8 cellular contexts compared by ENCODE assay signal in the genomic region with DNA sequence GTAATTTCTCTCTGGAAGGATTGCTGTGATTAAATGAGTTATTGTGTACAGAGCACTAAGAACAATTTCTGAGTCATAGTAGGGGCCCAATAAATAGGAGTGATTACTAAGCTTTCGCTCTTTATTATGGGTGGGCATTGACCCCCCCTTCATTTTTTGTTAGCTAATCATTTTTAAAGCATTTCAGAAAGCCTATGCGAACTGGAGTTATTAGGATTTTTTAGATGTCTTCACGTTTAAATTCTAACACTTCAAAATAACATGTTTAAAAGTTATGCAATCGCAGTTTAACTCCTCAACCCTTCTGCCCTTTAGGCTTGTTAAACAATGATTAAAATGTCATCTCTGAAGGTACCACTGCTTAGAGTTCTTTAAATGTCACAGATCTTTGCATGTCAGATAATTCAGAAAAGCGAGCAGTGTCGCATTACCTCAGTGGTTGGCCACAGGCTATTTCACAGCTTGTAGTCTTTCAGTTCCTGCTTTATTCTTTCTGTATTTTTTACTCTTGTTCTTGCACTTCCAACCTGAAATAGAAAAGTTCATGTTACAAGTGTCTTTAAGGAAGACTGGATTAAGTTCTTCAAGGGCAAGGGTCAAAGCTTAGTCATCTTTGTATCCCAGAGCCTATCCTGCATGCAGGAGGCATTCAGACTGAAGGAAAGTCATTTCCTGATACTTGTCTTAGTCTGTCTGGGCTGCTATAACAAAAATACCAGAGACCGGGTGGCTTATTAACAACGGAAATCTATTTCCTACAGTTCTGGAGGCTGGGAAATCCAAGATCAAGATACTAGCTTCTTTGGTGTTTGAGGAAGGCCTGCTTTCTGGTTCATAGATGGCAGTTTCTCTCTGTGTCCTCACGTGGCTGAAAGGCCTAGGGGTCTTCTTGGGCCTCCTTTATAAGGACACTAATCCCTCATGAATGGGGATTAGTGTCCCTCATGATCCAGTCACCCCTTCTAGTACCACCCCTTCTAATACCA.
DNase-seq lines count a peak whose midpoint lies in the region; ATAC-seq and TF ChIP-seq lines count a peak whose summit lies in the region.

No MANE protein-coding gene starts in this region.

- peak overlapping the region; percentile 53 for H3K4me2 ChIP-seq in DOHH2 (ENCODE audit: low read length)

- peaks cover 45% of the 10 kb centered on the region for H3K4me1 ChIP-seq in DOHH2 (ENCODE audit: control insufficient read depth, low read length)

- H3K9me3 ChIP-seq in DOHH2 (ENCODE audit: control insufficient read depth, insufficient read depth, low read length) = no peaks in the 10 kb centered on the region

- H3K4me1 Mint-ChIP-seq in chondrocyte (ENCODE audit: low read depth) = peaks cover 80% of the 10 kb centered on the region
- peaks cover 20% of the 10 kb centered on the region for H3K4me1 Mint-ChIP-seq in activated naive CD4-positive, alpha-beta T cell treated with anti-CD3 and anti-CD28 coated beads, Interleukin-2, amount 10 ng/mL, durations not matched to agents 7 days and 5 days

- CTCF ChIA-PET in activated naive CD4-positive, alpha-beta T cell treated with anti-CD3 and anti-CD28 coated beads, Interleukin-2, amount 10 ng/mL, durations not matched to agents 7 days and 5 days (lab: Charles Lee) = no interaction called here

- H3K79me2 ChIP-seq in DOHH2 (ENCODE audit: control insufficient read depth, low read length) = no peaks in the 10 kb centered on the region

- H3K4me3 ChIP-seq in DOHH2 (ENCODE audit: low read length) = peak overlapping the region; percentile 38

- H3K9me2 ChIP-seq in DOHH2 (replicated peaks; ENCODE audit: control insufficient read depth, low read length) = no peaks in the 10 kb centered on the region

- peak overlapping the region; percentile 8 for H3K4me3 Mint-ChIP-seq in chondrocyte (ENCODE audit: unreplicated experiment)
- no peak overlapping the region for H3K4me3 Mint-ChIP-seq in activated naive CD4-positive, alpha-beta T cell treated with anti-CD3 and anti-CD28 coated beads, Interleukin-2, amount 10 ng/mL, durations not matched to agents 7 days and 5 days

- peak overlapping the region; percentile 26 for H3K27ac ChIP-seq in DOHH2 (ENCODE audit: low read depth, low read length)

- ATAC-seq in GM21390 (IDR thresholded peaks at IDR 0.05; ENCODE audit: unreplicated experiment) = peak; percentile 68
- peak; percentile 74 for ATAC-seq in HG03521 (IDR thresholded peaks at IDR 0.05; ENCODE audit: unreplicated experiment)

- H3F3A ChIP-seq in DOHH2 (ENCODE audit: control insufficient read depth, insufficient read depth) = 0 out of 2 replicates have a peak, but pooled peaks cover 2% of the 10 kb centered on the region

- no peaks in the 10 kb centered on the region for H3K27me3 Mint-ChIP-seq in chondrocyte (ENCODE audit: low read depth)
- no peaks in the 10 kb centered on the region for H3K27me3 Mint-ChIP-seq in activated naive CD4-positive, alpha-beta T cell treated with anti-CD3 and anti-CD28 coated beads, Interleukin-2, amount 10 ng/mL, durations not matched to agents 7 days and 5 days

- H4K20me1 ChIP-seq in DOHH2 (ENCODE audit: control insufficient read depth, insufficient read depth, low read depth, low read length) = no peaks in the 10 kb centered on the region

- DNase-seq in chondrocyte (ENCODE audit: low spot score) (no peak), non-pigmented ciliary epithelial cell (ENCODE audit: low read depth) (peak; percentile 91), COR-L47 (lab: John Stamatoyannopoulos, UW) (no peak), activated gamma-delta T cell (lab: John Stamatoyannopoulos, UW) (no peak)
- DNase-seq in activated naive CD4-positive, alpha-beta T cell treated with anti-CD3 and anti-CD28 coated beads, Interleukin-2, amount 10 ng/mL, durations not matched to agents 7 days and 5 days = no peak

- H3K27me3 ChIP-seq in DOHH2 (ENCODE audit: control insufficient read depth, low read length) = no peaks in the 10 kb centered on the region

- peak overlapping the region; percentile 99 for H3K27ac Mint-ChIP-seq in chondrocyte (ENCODE audit: unreplicated experiment)
- no peak overlapping the region for H3K27ac Mint-ChIP-seq in activated naive CD4-positive, alpha-beta T cell treated with anti-CD3 and anti-CD28 coated beads, Interleukin-2, amount 10 ng/mL, durations not matched to agents 7 days and 5 days

- H3K36me3 Mint-ChIP-seq in chondrocyte (ENCODE audit: low read depth) = peaks cover 19% of the 10 kb centered on the region
- no peaks in the 10 kb centered on the region for H3K36me3 Mint-ChIP-seq in activated naive CD4-positive, alpha-beta T cell treated with anti-CD3 and anti-CD28 coated beads, Interleukin-2, amount 10 ng/mL, durations not matched to agents 7 days and 5 days

- no peak for TF ChIP-seq CTCF in DOHH2 (IDR thresholded peaks at IDR 0.05; ENCODE audit: low read depth, low read length, poor library complexity, severe bottlenecking)
- no peak for TF ChIP-seq CTCF in chondrocyte (IDR thresholded peaks at IDR 0.05)

- H3K36me3 ChIP-seq in DOHH2 (ENCODE audit: control insufficient read depth, low read length) = no peaks in the 10 kb centered on the region

- H3K9me3 Mint-ChIP-seq in chondrocyte (ENCODE audit: low read depth) = peaks cover 12% of the 10 kb centered on the region
- H3K9me3 Mint-ChIP-seq in activated naive CD4-positive, alpha-beta T cell treated with anti-CD3 and anti-CD28 coated beads, Interleukin-2, amount 10 ng/mL, durations not matched to agents 7 days and 5 days = no peaks in the 10 kb centered on the region
